8 cellular contexts compared by ENCODE assay signal in genomic region chr14:70665448-70666363, GRCh38. TPM values are rescaled to one million over a fixed set of nuclear protein-coding genes. Genes with fewer than 3 reads are reported as not detected.
DNase-seq lines count a peak whose midpoint lies in the region; ATAC-seq, FAIRE-seq and TF ChIP-seq lines count a peak whose summit lies in the region.

No MANE protein-coding gene starts in this region.

- intact Hi-C loops in left lung (cut with DNase I) (no loop called here), testis (cut with DNase I; ENCODE audit: low total_unique reads) (no loop called here)

- H3K4me1 ChIP-seq in left lung (peaks cover 0 to 5% of the 10 kb centered on the region in 2 donors), testis (no peaks in the 10 kb centered on the region)

- ATAC-seq in GM19467 (IDR thresholded peaks at IDR 0.05; ENCODE audit: unreplicated experiment) (peak; percentile 48), HG03520 (IDR thresholded peaks at IDR 0.05; ENCODE audit: unreplicated experiment) (peak; percentile 61), left lung (peak; percentile 88)

- H3K36me3 ChIP-seq in left lung (no peaks in the 10 kb centered on the region), testis (ENCODE audit: low read depth, missing control alignments) (no peaks in the 10 kb centered on the region)

- H3K27ac ChIP-seq in left lung (peak overlapping the region; percentile 61 to 64), testis (no peak overlapping the region)

- H3K4me3 ChIP-seq in left lung (no peak overlapping the region), testis (no peak overlapping the region)

- TF ChIP-seq CTCF in left lung (IDR thresholded peaks at IDR 0.05): no peak
- TF ChIP-seq CTCF in testis (IDR thresholded peaks at IDR 0.05): no peak

- H3K9me3 ChIP-seq in left lung: no peaks in the 10 kb centered on the region
- no peaks in the 10 kb centered on the region for H3K9me3 ChIP-seq in testis

- no peaks in the 10 kb centered on the region for H3K27me3 ChIP-seq in left lung
- no peaks in the 10 kb centered on the region for H3K27me3 ChIP-seq in testis

- DNase-seq in Daoy (ENCODE audit: low read depth): peak; percentile 42
- DNase-seq in RCC 7860 (ENCODE audit: low spot score): peak; percentile 12
- peak in 1 of 2 donors; percentile 64 for DNase-seq in left lung
- DNase-seq in GF-D8 (lab: John Stamatoyannopoulos, UW): no peak
- DNase-seq in testis: no peak
- DNase-seq in amygdala (lab: John Stamatoyannopoulos, UW): no peak

- WGBS in testis, 2 donors: 70 to 79% methylated on average over 8 of the region's 8 CpGs

- TF ChIP-seq POLR2A in testis (IDR thresholded peaks at IDR 0.05): no peak

- no peak for FAIRE-seq in RCC 7860 (lab: Jason Lieb, UNC)

RNA-seq across cellular contexts. Expression of gene TTC9, which starts 24.0 kb away (rescaled TPM):
- 2.6 and 3.1 TPM in 2 replicates for total RNA-seq in Daoy (2014; rRNA removed; shearing (Covaris generic))
- 1 to 10 TPM; 4.8 to 9.2 TPM for total RNA-seq in left lung
- total RNA-seq in testis: 1 to 10 TPM; 2.4 TPM
- 1.5 TPM for polyA plus RNA-seq in testis (ENCODE audit: insufficient read depth, low read depth, low replicate concordance)

Comparison
In these comparisons a context has a peak if more than half of its experiments do, and no peak if none do; other contexts are left out.
1. DNase-seq: peak in Daoy (single experiment) and RCC 7860 (single experiment); none in GF-D8 (single experiment), testis (single experiment) and amygdala (0 of 56).
2. H3K27ac ChIP-seq: peak in left lung (2 of 2); none in testis (0 of 2).
3. Peak in every context shown above with its lines, with median percentiles within 50 percentile points of each other: ATAC-seq.